ENCODE assay signal across 8 cellular contexts in the genomic region with DNA sequence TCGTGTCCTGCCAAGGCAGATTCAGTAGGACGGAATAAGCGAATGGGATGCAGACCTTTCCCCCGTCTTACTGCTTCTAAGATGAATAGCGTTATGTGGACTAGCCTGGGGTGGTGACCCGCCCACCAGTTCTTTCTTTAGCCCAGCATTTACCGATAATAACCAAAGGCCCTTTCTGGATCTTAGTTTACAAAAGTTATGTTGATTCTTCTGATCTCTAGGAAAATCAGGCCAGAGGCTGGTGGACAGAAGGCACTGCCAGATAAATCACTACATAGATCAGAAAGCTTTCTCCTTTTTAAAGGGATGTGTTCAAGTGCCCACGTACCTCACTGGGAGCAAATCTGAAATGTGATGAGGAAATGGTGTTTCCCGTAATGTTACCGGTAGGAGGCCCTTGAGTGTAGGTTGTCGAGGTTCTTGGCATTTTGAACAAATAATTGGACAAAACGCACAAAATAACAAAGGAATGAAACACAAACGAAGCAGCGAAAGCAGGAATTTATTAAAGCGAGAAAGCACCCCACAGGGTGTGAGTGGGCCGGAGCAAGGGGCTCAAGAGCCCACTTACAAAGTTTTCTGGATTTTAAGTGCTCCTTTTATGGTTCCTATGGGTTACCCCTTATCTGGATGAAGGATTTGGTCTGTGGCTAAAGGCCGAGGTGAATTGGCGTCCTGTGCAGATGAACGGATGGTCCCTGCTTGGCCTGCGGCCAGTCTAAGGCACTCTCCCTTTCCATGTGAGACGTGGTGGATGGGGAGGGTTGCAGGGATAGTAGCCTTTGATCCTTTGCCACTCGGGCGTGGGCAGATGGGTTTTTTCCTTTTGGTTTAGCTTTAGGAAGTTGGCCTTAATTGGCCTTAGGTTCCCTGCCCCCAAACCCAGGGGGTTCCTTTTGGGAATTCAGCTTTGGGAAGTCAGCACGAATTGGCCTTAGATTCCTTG. TPM values are rescaled to one million over a fixed set of nuclear protein-coding genes. Genes with fewer than 3 reads are reported as not detected.
A peak's percentile ranks its signal among the peaks of the same experiment; 100 is the strongest.
DNase-seq lines count a peak whose midpoint lies in the region; ATAC-seq, FAIRE-seq and TF ChIP-seq lines count a peak whose summit lies in the region.

No MANE protein-coding gene starts in this region.

- peaks cover 4% of the 10 kb centered on the region for H3K36me3 ChIP-seq in osteoblast (ENCODE audit: insufficient read depth, low read length)

- TF ChIP-seq POLR2A in A549 (IDR thresholded peaks at IDR 0.05; ENCODE audit: low read length) = no peak

- no peak for FAIRE-seq in A549 (lab: Jason Lieb, UNC)

- TF ChIP-seq EP300 in A549 (IDR thresholded peaks at IDR 0.05) = no peak

- POLR2A ChIA-PET in A549 (lab: Yijun Ruan, JAX) = interaction anchor here (0.6 to 1.5 kb wide), 4 partner anchors 9 to 743 kb away, joined by 3 to 7 read pairs (median 4); partner anchors contain the start of gene PPIB

- H3K4me3 ChIP-seq in A549 = peak overlapping the region; percentile 65
- peak overlapping the region; percentile 78 for H3K4me3 ChIP-seq in GM08714 (ENCODE audit: low read length)
- H3K4me3 ChIP-seq in epithelial cell of esophagus (ENCODE audit: low read length) = peak overlapping the region; percentile 90
- H3K4me3 ChIP-seq in osteoblast (ENCODE audit: insufficient read depth, low read length) = peak overlapping the region; percentile 94

- H3K27ac ChIP-seq in A549 = peak overlapping the region; percentile 79 to 86
- H3K27ac ChIP-seq in osteoblast (ENCODE audit: low read depth, low read length) = peak overlapping the region; percentile 57

- in situ Hi-C loops in SK-MEL-5 (cut with HindIII; ENCODE audit: low pct_unique_long_range_greater_than_20kb, low sequenced_read_pairs) = no loop called here

- peaks cover 49% of the 10 kb centered on the region for H4K20me1 ChIP-seq in osteoblast (ENCODE audit: insufficient read depth, low read length)

- peak; percentile 1; a peak in 4 of 6 replicates for ATAC-seq in A549
- ATAC-seq in HG03469 (IDR thresholded peaks at IDR 0.05; ENCODE audit: unreplicated experiment) = no peak

- TF ChIP-seq CTCF in A549 (IDR thresholded peaks at IDR 0.05) (no peak), epithelial cell of esophagus (IDR thresholded peaks at IDR 0.05; ENCODE audit: insufficient read depth, low read depth, low read length, missing control alignments) (peak; percentile 38), osteoblast (IDR thresholded peaks at IDR 0.05; ENCODE audit: extremely low read depth, low read depth, low read length) (peak; percentile 24)

- peak overlapping the region; percentile 91 for H2AFZ ChIP-seq in osteoblast (ENCODE audit: low read length)

- DNase-seq in A549 (ENCODE audit: low read depth in 1 of 2, low spot score in 1 of 2) = peak; percentile 49 to 57
- DNase-seq in SK-MEL-5 (ENCODE audit: low read depth, low spot score) = peak; percentile 43
- DNase-seq in epithelial cell of esophagus (ENCODE audit: low read depth) = peak; percentile 58
- DNase-seq in osteoblast (ENCODE audit: insufficient read length, low spot score, missing footprints) = peak; percentile 78
- DNase-seq in ureter (ENCODE audit: low spot score) = no peak
- DNase-seq in activated CD4-positive, CD25-positive, alpha-beta regulatory T cell treated with anti-CD3 and anti-CD28 coated beads, Interleukin-2, amount 50 U/mL, for 72 hours = no peak

- CTCF ChIA-PET in A549 (lab: Yijun Ruan, JAX) = interaction anchor here (0.9 to 4.2 kb wide), 10 partner anchors 9 to 398 kb away, joined by 3 to 27 read pairs (median 4); partner anchors contain the start of gene DAPK2

- H3K27me3 ChIP-seq in osteoblast (ENCODE audit: insufficient read depth, low read length) = no peaks in the 10 kb centered on the region

- H3K4me1 ChIP-seq in A549 (peaks cover 43% of the 10 kb centered on the region), osteoblast (ENCODE audit: insufficient read depth, low read length) (peaks cover 36% of the 10 kb centered on the region)

- no peak for TF ChIP-seq RAD21 in A549 (conservative IDR thresholded peaks at IDR 0.05 in 1 of 2, IDR thresholded peaks at IDR 0.05 in 1 of 2)

- H3K9me3 ChIP-seq in A549 = no peaks in the 10 kb centered on the region
- no peaks in the 10 kb centered on the region for H3K9me3 ChIP-seq in osteoblast (ENCODE audit: low read depth, low read length)

- H3K79me2 ChIP-seq in osteoblast (ENCODE audit: insufficient read depth, low read length) = peaks cover 84% of the 10 kb centered on the region

- WGBS in A549 (ENCODE audit: missing lambda C conversion rate) = 10% methylated on average over 24 of the region's 24 CpGs

- H3K4me2 ChIP-seq in A549 = peak overlapping the region; percentile 87
- H3K4me2 ChIP-seq in osteoblast (ENCODE audit: insufficient read depth, low read length) = peak overlapping the region; percentile 91

TF ChIP-seq in A549, 52 proteins besides CTCF, POLR2A, EP300 and RAD21 (continues in another document):
- TF ChIP-seq HOXB5 (CRISPR knock-in tag; IDR thresholded peaks at IDR 0.05) (no peak), FOSB (CRISPR knock-in tag; IDR thresholded peaks at IDR 0.05) (no peak), ESRRA (IDR thresholded peaks at IDR 0.05; ENCODE audit: borderline replicate concordance, low read length) (no peak), FOSL2 (IDR thresholded peaks at IDR 0.05) (no peak), FOSL2 (CRISPR knock-in tag; IDR thresholded peaks at IDR 0.05) (no peak), CHD4 (IDR thresholded peaks at IDR 0.05; ENCODE audit: borderline replicate concordance) (no peak), RNF2 (IDR thresholded peaks at IDR 0.05; ENCODE audit: borderline replicate concordance, low read depth) (no peak), BCL3 (IDR thresholded peaks at IDR 0.05) (no peak)
- TF ChIP-seq, protein P1, sequence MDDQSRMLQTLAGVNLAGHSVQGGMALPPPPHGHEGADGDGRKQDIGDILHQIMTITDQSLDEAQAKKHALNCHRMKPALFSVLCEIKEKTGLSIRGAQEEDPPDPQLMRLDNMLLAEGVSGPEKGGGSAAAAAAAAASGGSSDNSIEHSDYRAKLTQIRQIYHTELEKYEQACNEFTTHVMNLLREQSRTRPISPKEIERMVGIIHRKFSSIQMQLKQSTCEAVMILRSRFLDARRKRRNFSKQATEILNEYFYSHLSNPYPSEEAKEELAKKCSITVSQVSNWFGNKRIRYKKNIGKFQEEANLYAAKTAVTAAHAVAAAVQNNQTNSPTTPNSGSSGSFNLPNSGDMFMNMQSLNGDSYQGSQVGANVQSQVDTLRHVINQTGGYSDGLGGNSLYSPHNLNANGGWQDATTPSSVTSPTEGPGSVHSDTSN (IDR thresholded peaks at IDR 0.05) = no peak

RNA-seq across cellular contexts. Expression of gene SNX1, which starts 1.0 kb away (rescaled TPM):
- polyA plus RNA-seq in A549 (2011; rRNA removed) (89.4 and 95.7 TPM in 2 replicates), A549 (2017; fragmentation: RNase III; extraction: RNeasy Plus Mini Kit Qiagen cat#74134 plus additional on column Dnase treatment) (81.8 to 87.3 TPM (median 86.7 TPM) in 3 replicates)
- 79.2 and 87.7 TPM in 2 replicates for polyA plus RNA-seq in A549 (2012; cell fraction: cytosol; rRNA removed)
- polyA plus RNA-seq in A549 (2012; cell fraction: nucleus; rRNA removed) = 104 and 125 TPM in 2 replicates
- polyA minus RNA-seq in A549 (2011; rRNA and poly(A)+ RNA removed) = 64.9 and 79.0 TPM in 2 replicates
- total RNA-seq in SK-MEL-5 (2014; rRNA removed; shearing (Covaris generic)) = 75.5 and 94.4 TPM in 2 replicates
- 236 and 282 TPM in 2 replicates for polyA plus RNA-seq in SK-MEL-5 (2015; cell fraction: cytosol; rRNA removed)
- 256 and 261 TPM in 2 replicates for polyA plus RNA-seq in SK-MEL-5 (2015; cell fraction: nucleus; rRNA removed)
- total RNA-seq in osteoblast (51.0 and 51.9 TPM in 2 replicates), ureter (162 TPM)

RNA-seq across cellular contexts. Expression of gene CIAO2A, which starts 3.1 kb away (rescaled TPM):
- polyA plus RNA-seq in A549 (2011; rRNA removed) (149 and 231 TPM in 2 replicates), A549 (2017; fragmentation: RNase III; extraction: RNeasy Plus Mini Kit Qiagen cat#74134 plus additional on column Dnase treatment) (140 to 156 TPM (median 141 TPM) in 3 replicates)
- 76.0 and 89.9 TPM in 2 replicates for polyA plus RNA-seq in A549 (2012; cell fraction: cytosol; rRNA removed)
- 16.9 and 42.0 TPM in 2 replicates for polyA plus RNA-seq in A549 (2012; cell fraction: nucleus; rRNA removed)
- polyA minus RNA-seq in A549 (2011; rRNA and poly(A)+ RNA removed) = 9.0 and 9.5 TPM in 2 replicates
- 291 and 314 TPM in 2 replicates for total RNA-seq in SK-MEL-5 (2014; rRNA removed; shearing (Covaris generic))
- 197 and 253 TPM in 2 replicates for polyA plus RNA-seq in SK-MEL-5 (2015; cell fraction: cytosol; rRNA removed)
- 56.5 and 82.1 TPM in 2 replicates for polyA plus RNA-seq in SK-MEL-5 (2015; cell fraction: nucleus; rRNA removed)
- total RNA-seq in osteoblast (45.2 and 51.0 TPM in 2 replicates), ureter (35.5 TPM)

RNA-seq across cellular contexts. Expression of gene DAPK2, which starts 50.5 kb away (rescaled TPM):
- polyA plus RNA-seq in A549 (2011; rRNA removed) = 4.2 and 4.8 TPM in 2 replicates
- 4.5 and 5.5 TPM in 2 replicates for polyA plus RNA-seq in A549 (2012; cell fraction: cytosol; rRNA removed)
- polyA plus RNA-seq in A549 (2012; cell fraction: nucleus; rRNA removed) = 7.6 and 9.2 TPM in 2 replicates
- 3.1 to 4.3 TPM (median 3.4 TPM) in 3 replicates for polyA plus RNA-seq in A549 (2017; fragmentation: RNase III; extraction: RNeasy Plus Mini Kit Qiagen cat#74134 plus additional on column Dnase treatment)
- polyA minus RNA-seq in A549 (2011; rRNA and poly(A)+ RNA removed) = 3.4 and 4.8 TPM in 2 replicates
- 0.69 and 2.3 TPM in 2 replicates for total RNA-seq in SK-MEL-5 (2014; rRNA removed; shearing (Covaris generic))
- 0.47 and 2.1 TPM in 2 replicates for polyA plus RNA-seq in SK-MEL-5 (2015; cell fraction: cytosol; rRNA removed)
- 0.41 and 2.2 TPM in 2 replicates for polyA plus RNA-seq in SK-MEL-5 (2015; cell fraction: nucleus; rRNA removed)
- 23.5 and 31.8 TPM in 2 replicates for total RNA-seq in osteoblast
- total RNA-seq in ureter = 9.0 TPM

RNA-seq across cellular contexts. Expression of gene SNX22, which starts 54.8 kb away (rescaled TPM):
- polyA plus RNA-seq in A549 (2011; rRNA removed) (0.22 and 0.41 TPM in 2 replicates), A549 (2017; fragmentation: RNase III; extraction: RNeasy Plus Mini Kit Qiagen cat#74134 plus additional on column Dnase treatment) (0.73 to 1.1 TPM (median 0.91 TPM) in 3 replicates)
- 0.79 and 1.00 TPM in 2 replicates for polyA plus RNA-seq in A549 (2012; cell fraction: cytosol; rRNA removed)
- 2.9 and 3.5 TPM in 2 replicates for polyA plus RNA-seq in A549 (2012; cell fraction: nucleus; rRNA removed)
- polyA minus RNA-seq in A549 (2011; rRNA and poly(A)+ RNA removed) = 0.88 and 1.2 TPM in 2 replicates
- 3.7 and 5.0 TPM in 2 replicates for total RNA-seq in SK-MEL-5 (2014; rRNA removed; shearing (Covaris generic))
- 5.5 and 9.3 TPM in 2 replicates for polyA plus RNA-seq in SK-MEL-5 (2015; cell fraction: cytosol; rRNA removed)
- polyA plus RNA-seq in SK-MEL-5 (2015; cell fraction: nucleus; rRNA removed) = 29.8 and 46.1 TPM in 2 replicates
- total RNA-seq in osteoblast (under 0.01 and 0.29 TPM in 2 replicates), ureter (0.31 TPM)

Comparison
In these comparisons a context has a peak if more than half of its experiments do, and no peak if none do; other contexts are left out.
1. DNase-seq: peak in A549 (2 of 2), SK-MEL-5 (single experiment), epithelial cell of esophagus (single experiment) and osteoblast (single experiment); none in ureter (single experiment) and activated CD4-positive, CD25-positive, alpha-beta regulatory T cell treated with anti-CD3 and anti-CD28 coated beads, Interleukin-2, amount 50 U/mL, for 72 hours (single experiment).
2. Peak in every context shown above with its lines, with median percentiles within 50 percentile points of each other: H3K4me3 ChIP-seq.